Comparison of ENCODE assay signal across 8 cellular contexts in the genomic region with DNA sequence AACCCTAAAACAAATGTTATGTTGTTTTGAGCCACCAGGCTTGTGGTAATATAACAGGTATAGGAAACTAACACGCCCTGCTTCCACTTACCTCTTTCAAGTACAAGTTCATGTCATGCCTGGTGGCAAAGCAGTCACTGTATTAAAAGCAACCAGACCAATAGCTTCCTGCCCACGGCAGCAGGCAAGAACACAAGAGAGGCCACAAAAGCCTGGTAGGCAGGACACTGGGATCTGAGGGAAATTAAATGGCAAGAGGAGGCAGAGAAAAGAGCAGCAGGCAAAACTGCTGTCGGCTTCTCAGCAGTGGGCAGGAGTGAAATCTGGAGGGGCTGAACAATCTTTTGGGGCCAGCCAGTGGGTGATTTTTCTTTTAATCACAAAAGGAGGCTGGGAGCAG. TPM values are rescaled to one million over a fixed set of nuclear protein-coding genes. Genes with fewer than 3 reads are reported as not detected.
A peak's percentile ranks its signal among the peaks of the same experiment; 100 is the strongest.
DNase-seq lines count a peak whose midpoint lies in the region; ATAC-seq and TF ChIP-seq lines count a peak whose summit lies in the region.

No MANE protein-coding gene starts in this region.

- ATAC-seq in heart right ventricle (no peak), Right ventricle myocardium superior (ENCODE audit: poor library complexity) (no peak), HG02678 (IDR thresholded peaks at IDR 0.05; ENCODE audit: unreplicated experiment) (no peak)
- ATAC-seq in activated CD8-positive, alpha-beta T cell treated with anti-CD3 and anti-CD28 coated beads, Interleukin-2, amount 10 ng/mL, durations not matched to agents 7 days and 5 days: peak; percentile 35

- H3K9me3 ChIP-seq in heart right ventricle (no peaks in the 10 kb centered on the region), hepatocyte (ENCODE audit: low read depth) (no peaks in the 10 kb centered on the region), tibial artery (no peaks in the 10 kb centered on the region)

- peaks cover 55% of the 10 kb centered on the region for H3K4me1 Mint-ChIP-seq in activated CD8-positive, alpha-beta T cell treated with anti-CD3 and anti-CD28 coated beads, Interleukin-2, amount 10 ng/mL, durations not matched to agents 7 days and 5 days (ENCODE audit: low read depth)

- no peak overlapping the region for H3K4ac ChIP-seq in mesendoderm (ENCODE audit: low read depth, low read length)

- no peak overlapping the region for H4K5ac ChIP-seq in mesendoderm (ENCODE audit: low read length)

- no peak overlapping the region for H2AFZ ChIP-seq in hepatocyte

- peaks cover 3% of the 10 kb centered on the region for H4K20me1 ChIP-seq in hepatocyte (ENCODE audit: insufficient read depth, poor library complexity, severe bottlenecking)

- H3K4me2 ChIP-seq in hepatocyte (peak overlapping the region; percentile 77), mesendoderm (ENCODE audit: low read length) (no peak overlapping the region)

- intact Hi-C loops in heart right ventricle (cut with DNase I): loop anchor here in 5 of 10 donors (5.0 kb wide), 4 partner anchors 33 to 63 kb away; no protein-coding TSS in a partner anchor
- intact Hi-C loops in Right ventricle myocardium superior (cut with DNase I): no loop called here
- intact Hi-C loops in tibial artery (cut with DNase I; ENCODE audit: low total_unique reads): no loop called here

- POLR2A ChIA-PET in activated CD8-positive, alpha-beta T cell treated with anti-CD3 and anti-CD28 coated beads, Interleukin-2, amount 10 ng/mL, durations not matched to agents 7 days and 5 days (lab: Charles Lee): interaction anchor here (0.6 to 3.2 kb wide), 16 partner anchors 9 to 63 kb away, joined by 3 to 39 read pairs (median 5); partner anchors contain the start of gene USP36

- no peak overlapping the region for H4K8ac ChIP-seq in mesendoderm (ENCODE audit: low read depth, low read length)

- in situ Hi-C loops in ACHN (cut with HindIII; ENCODE audit: low pct_ligation_motif_present, low pct_unique_long_range_greater_than_20kb, low sequenced_read_pairs): no loop called here

- no peak for DNase-seq in heart right ventricle
- no peak for DNase-seq in Right ventricle myocardium superior
- DNase-seq in activated CD8-positive, alpha-beta T cell treated with anti-CD3 and anti-CD28 coated beads, Interleukin-2, amount 10 ng/mL, durations not matched to agents 7 days and 5 days: peak; percentile 84
- DNase-seq in hepatocyte (ENCODE audit: low spot score): no peak
- peak in 1 of 2 donors; percentile 35 for DNase-seq in tibial artery
- no peak for DNase-seq in mesendoderm
- DNase-seq in ACHN: no peak

- H3K4me3 ChIP-seq in heart right ventricle: peak overlapping the region in 6 of 10 donors; percentile 5 to 97 (median 92)
- no peak overlapping the region for H3K4me3 ChIP-seq in hepatocyte
- H3K4me3 ChIP-seq in tibial artery: no peak overlapping the region
- H3K4me3 ChIP-seq in mesendoderm (ENCODE audit: low read length): no peak overlapping the region

- H3K36me3 ChIP-seq in heart right ventricle: no peaks in the 10 kb centered on the region
- no peaks in the 10 kb centered on the region for H3K36me3 ChIP-seq in hepatocyte (replicated peaks; ENCODE audit: insufficient read depth, low read depth)
- H3K36me3 ChIP-seq in tibial artery: no peaks in the 10 kb centered on the region
- H3K36me3 ChIP-seq in mesendoderm (ENCODE audit: control insufficient read depth, insufficient read depth, low read length): no peaks in the 10 kb centered on the region

- TF ChIP-seq CTCF in heart right ventricle (IDR thresholded peaks at IDR 0.05): no peak
- TF ChIP-seq CTCF in hepatocyte (IDR thresholded peaks at IDR 0.05; ENCODE audit: poor library complexity): no peak
- no peak for TF ChIP-seq CTCF in tibial artery (IDR thresholded peaks at IDR 0.05)

- no peak overlapping the region for H3K18ac ChIP-seq in mesendoderm (ENCODE audit: low read length)

- CTCF ChIA-PET in activated CD8-positive, alpha-beta T cell treated with anti-CD3 and anti-CD28 coated beads, Interleukin-2, amount 10 ng/mL, durations not matched to agents 7 days and 5 days (lab: Charles Lee): interaction anchor here (0.7 to 2.1 kb wide), 8 partner anchors 8 to 39 kb away, joined by 3 to 13 read pairs (median 6); no protein-coding TSS in a partner anchor

- peaks cover 4 to 77% (median 41%) of the 10 kb centered on the region in 9 donors for H3K4me1 ChIP-seq in heart right ventricle
- H3K4me1 ChIP-seq in hepatocyte (ENCODE audit: insufficient read depth): peaks cover 8% of the 10 kb centered on the region
- H3K4me1 ChIP-seq in tibial artery: peaks cover 0 to 20% (median 9%) of the 10 kb centered on the region in 4 donors
- H3K4me1 ChIP-seq in mesendoderm (ENCODE audit: control insufficient read depth, low read depth, low read length): no peaks in the 10 kb centered on the region

- no peak overlapping the region for H3K9ac ChIP-seq in mesendoderm (ENCODE audit: low read length)

- no peaks in the 10 kb centered on the region for H3K9me2 ChIP-seq in hepatocyte (replicated peaks; ENCODE audit: insufficient read depth)

- H3K27me3 Mint-ChIP-seq in activated CD8-positive, alpha-beta T cell treated with anti-CD3 and anti-CD28 coated beads, Interleukin-2, amount 10 ng/mL, durations not matched to agents 7 days and 5 days (ENCODE audit: low read depth): no peaks in the 10 kb centered on the region

- H3K23ac ChIP-seq in mesendoderm (ENCODE audit: low read length): no peak overlapping the region

- H2BK15ac ChIP-seq in mesendoderm (replicated peaks; ENCODE audit: low read depth): no peak overlapping the region

- no peak overlapping the region for H2BK5ac ChIP-seq in mesendoderm (ENCODE audit: low read length)

- 50 to 53% methylated on average over 3 of the region's 3 CpGs for WGBS in heart right ventricle, 2 donors
- 79% methylated on average over 3 of the region's 3 CpGs for WGBS in hepatocyte (ENCODE audit: low lambda C conversion rate, missing lambda C conversion rate)
- no CpG with 5 or more reads among the region's 3 CpGs for WGBS in mesendoderm (ENCODE audit: extremely low coverage, insufficient coverage, low lambda C conversion rate)

- H3K27ac Mint-ChIP-seq in activated CD8-positive, alpha-beta T cell treated with anti-CD3 and anti-CD28 coated beads, Interleukin-2, amount 10 ng/mL, durations not matched to agents 7 days and 5 days: peak overlapping the region; percentile 95

- no peak overlapping the region for H3K56ac ChIP-seq in mesendoderm (ENCODE audit: low read length)

- H3K79me2 ChIP-seq in hepatocyte (peaks cover 70% of the 10 kb centered on the region), mesendoderm (ENCODE audit: control insufficient read depth, insufficient read depth, low read length) (no peaks in the 10 kb centered on the region)

- H2BK120ac ChIP-seq in mesendoderm (ENCODE audit: low read depth, low read length): no peak overlapping the region

- H2AK5ac ChIP-seq in mesendoderm (ENCODE audit: low read length): no peak overlapping the region

- peaks cover 23% of the 10 kb centered on the region for H3K36me3 Mint-ChIP-seq in activated CD8-positive, alpha-beta T cell treated with anti-CD3 and anti-CD28 coated beads, Interleukin-2, amount 10 ng/mL, durations not matched to agents 7 days and 5 days (ENCODE audit: low read depth)

- H3K27ac ChIP-seq in heart right ventricle (peak overlapping the region in 9 of 10 donors; percentile 91 to 98 (median 95)), hepatocyte (no peak overlapping the region), tibial artery (peak overlapping the region; percentile 87 to 88), mesendoderm (ENCODE audit: low read depth, low read length) (no peak overlapping the region)

- no peaks in the 10 kb centered on the region for H3K79me1 ChIP-seq in mesendoderm (ENCODE audit: low read length)

- H3K9me3 Mint-ChIP-seq in activated CD8-positive, alpha-beta T cell treated with anti-CD3 and anti-CD28 coated beads, Interleukin-2, amount 10 ng/mL, durations not matched to agents 7 days and 5 days (ENCODE audit: insufficient read depth): no peaks in the 10 kb centered on the region

- peak overlapping the region; percentile 81 for H3K4me3 Mint-ChIP-seq in activated CD8-positive, alpha-beta T cell treated with anti-CD3 and anti-CD28 coated beads, Interleukin-2, amount 10 ng/mL, durations not matched to agents 7 days and 5 days

- H3K27me3 ChIP-seq in heart right ventricle: no peaks in the 10 kb centered on the region
- no peaks in the 10 kb centered on the region for H3K27me3 ChIP-seq in hepatocyte
- no peaks in the 10 kb centered on the region for H3K27me3 ChIP-seq in tibial artery
- H3K27me3 ChIP-seq in mesendoderm (ENCODE audit: insufficient read depth, low read length, poor library complexity): no peaks in the 10 kb centered on the region

RNA-seq across cellular contexts. Expression of gene CYTH1, which starts 2.2 kb away (rescaled TPM):
- 10 to 100 TPM; 23.5 to 46.9 (median 34.8) TPM for total RNA-seq in heart right ventricle
- polyA plus RNA-seq in heart right ventricle: 10 to 100 TPM; 22.3 to 31.5 TPM
- 32.3 TPM for total RNA-seq in Right ventricle myocardium superior
- total RNA-seq in activated CD8-positive, alpha-beta T cell treated with anti-CD3 and anti-CD28 coated beads, Interleukin-2, amount 10 ng/mL, durations not matched to agents 7 days and 5 days: 100 to 1,000 TPM; 137 to 138 TPM
- total RNA-seq in hepatocyte: 37.5 and 44.4 TPM in 2 replicates
- polyA plus RNA-seq in hepatocyte: 38.5 and 47.6 TPM in 2 replicates
- 6.8 TPM for polyA plus RNA-seq in mesendoderm (2013, experiment 1 of 2)
- polyA plus RNA-seq in mesendoderm (2013, experiment 2 of 2): 6.3 TPM

Comparison
In these comparisons a context has a peak if more than half of its experiments do, and no peak if none do; other contexts are left out.
1. H3K27ac ChIP-seq: peak in heart right ventricle (9 of 10) and tibial artery (2 of 2); none in hepatocyte (single experiment) and mesendoderm (single experiment).
2. H3K4me3 ChIP-seq: peak in heart right ventricle (6 of 10); none in hepatocyte (single experiment), tibial artery (0 of 2) and mesendoderm (single experiment).